ENCODE assay signal across 1 cellular context in genomic region chr4:40316782-40317635, GRCh38.
TF ChIP-seq lines count a peak whose summit lies in the region.

No MANE protein-coding gene starts in this region.

TF ChIP-seq in GM23338, 12 proteins besides CTCF, POLR2A, EP300 and RAD21 (continued from another document):
- TF ChIP-seq REST (IDR thresholded peaks at IDR 0.05; ENCODE audit: unreplicated experiment) (no peak), POLR2AphosphoS5 (IDR thresholded peaks at IDR 0.05; ENCODE audit: low read depth) (no peak)
